30 cellular contexts compared by ENCODE assay signal in genomic region chr16:892536-893255, GRCh38.
A peak's percentile ranks its signal among the peaks of the same experiment; 100 is the strongest.
DNase-seq lines count a peak whose midpoint lies in the region; TF ChIP-seq lines count a peak whose summit lies in the region.
"Had no signal": no experiment of that assay in that cellular context is flagged by ENCODE, and none has a peak within 500 bp of the region (broad histone marks: within the 10 kb centered on the region; RNA-seq: fewer than 3 reads in every experiment).

No MANE protein-coding gene starts in this region.

- no peaks in the 10 kb centered on the region for H3K79me2 ChIP-seq in osteoblast (ENCODE audit: insufficient read depth, low read length)
- H3K79me2 ChIP-seq: parathyroid adenoma had no signal

- DNase-seq in DMS79 treated with DMSO at 0.1 percent for 48 hours (lab: John Stamatoyannopoulos, UW): peak; percentile 24
- no peak for DNase-seq in DMS79 (lab: John Stamatoyannopoulos, UW)
- peak; percentile 54 for DNase-seq in endothelial cell (ENCODE audit: low spot score)
- DNase-seq in osteoblast (ENCODE audit: insufficient read length, low spot score, missing footprints): peak; percentile 95
- no peak for DNase-seq in erythroblast (lab: John Stamatoyannopoulos, UW)
- DNase-seq in OCI-M2 (lab: John Stamatoyannopoulos, UW; ENCODE audit: unreplicated experiment): no peak
- DNase-seq in activated CD4-positive, alpha-beta T cell treated with anti-CD3 and anti-CD28 coated beads, Interleukin-2, amount 50 U/mL, for 4 hours: no peak
- DNase-seq: activated CD4-positive, alpha-beta T cell treated with anti-CD3 and anti-CD28 coated beads for 1 hour; activated CD8-positive, alpha-beta T cell treated with anti-CD3 and anti-CD28 coated beads for 36 hours; AML-193; CD4-positive, alpha-beta T cell; hypothalamus; Karpas-422; lower lobe of right lung; MV-4-11; NCI-H146; NCI-H446; NCI-H774; sigmoid colon; stimulated activated CD4-positive, alpha-beta T cell treated with anti-CD3 and anti-CD28 coated beads, Interleukin-15, amount 100 ng/mL, for 24 hours; stimulated activated naive CD4-positive, alpha-beta T cell treated with Interleukin-2 at 50 U/mL for 16 hours; testis had no signal

- H3K27ac Mint-ChIP-seq in endothelial cell (ENCODE audit: unreplicated experiment): no peak overlapping the region
- H3K27ac Mint-ChIP-seq: activated CD8-positive, alpha-beta T cell treated with anti-CD3 and anti-CD28 coated beads for 36 hours; activated naive CD8-positive, alpha-beta T cell; activated T-helper 2 cell treated with anti-CD3 and anti-CD28 coated beads, Interferon-gamma antibody, Interleukin-2, Interleukin-4, amounts not matched to agents 10 μg/mL and 5 μg/mL and 100 μg/mL, durations not matched to agents 14 hours and 24 hours and 36 hours; CD4-positive, alpha-beta T cell; natural killer cell treated with Interleukin-12 subunit alpha and Interleukin-12 subunit beta and Interleukin-15 and Interleukin-18, amount 100 ng/mL, for 72 hours; T-helper 1 cell treated with Interleukin-12 subunit alpha and Interleukin-12 subunit beta and Interleukin-4 antibody, amounts not matched to agents 30 μg/mL and 1 μg/mL, for 36 hours had no signal

- no peaks in the 10 kb centered on the region for H3K9me3 Mint-ChIP-seq in endothelial cell (ENCODE audit: unreplicated experiment)
- H3K9me3 Mint-ChIP-seq: activated CD8-positive, alpha-beta T cell treated with anti-CD3 and anti-CD28 coated beads for 36 hours; activated T-helper 2 cell treated with anti-CD3 and anti-CD28 coated beads, Interferon-gamma antibody, Interleukin-2, Interleukin-4, amounts not matched to agents 10 μg/mL and 5 μg/mL and 100 μg/mL, durations not matched to agents 14 hours and 24 hours and 36 hours; CD4-positive, alpha-beta T cell; central memory CD8-positive, alpha-beta T cell; natural killer cell treated with Interleukin-12 subunit alpha and Interleukin-12 subunit beta and Interleukin-15 and Interleukin-18, amount 100 ng/mL, for 72 hours; T-helper 1 cell treated with Interleukin-12 subunit alpha and Interleukin-12 subunit beta and Interleukin-4 antibody, amounts not matched to agents 30 μg/mL and 1 μg/mL, for 36 hours had no signal

- no peaks in the 10 kb centered on the region for H3K4me1 Mint-ChIP-seq in endothelial cell (ENCODE audit: unreplicated experiment)
- H3K4me1 Mint-ChIP-seq: central memory CD8-positive, alpha-beta T cell had no signal

- H2AFZ ChIP-seq in osteoblast (ENCODE audit: low read length): no peak overlapping the region
- H2AFZ ChIP-seq: parathyroid adenoma had no signal

- H3K36me3 Mint-ChIP-seq in endothelial cell (ENCODE audit: low read depth, unreplicated experiment): no peaks in the 10 kb centered on the region
- H3K36me3 Mint-ChIP-seq: activated naive CD8-positive, alpha-beta T cell; natural killer cell treated with Interleukin-12 subunit alpha and Interleukin-12 subunit beta and Interleukin-15 and Interleukin-18, amount 100 ng/mL, for 72 hours had no signal

- no peaks in the 10 kb centered on the region for H3K4me1 ChIP-seq in osteoblast (ENCODE audit: insufficient read depth, low read length)
- H3K4me1 ChIP-seq: lower lobe of right lung, parathyroid adenoma had no signal

- no peaks in the 10 kb centered on the region for H3K36me3 ChIP-seq in osteoblast (ENCODE audit: insufficient read depth, low read length)

- no peak for TF ChIP-seq CTCF in endothelial cell (IDR thresholded peaks at IDR 0.05; ENCODE audit: unreplicated experiment)
- no peak for TF ChIP-seq CTCF in osteoblast (IDR thresholded peaks at IDR 0.05; ENCODE audit: extremely low read depth, low read depth, low read length)

- no peak overlapping the region for H3K4me2 ChIP-seq in osteoblast (ENCODE audit: insufficient read depth, low read length)

- TF ChIP-seq POLR2A in erythroblast (IDR thresholded peaks at IDR 0.05; ENCODE audit: low read length): no peak

- H3K27me3 Mint-ChIP-seq in endothelial cell (ENCODE audit: unreplicated experiment): peaks cover 7% of the 10 kb centered on the region
- H3K27me3 Mint-ChIP-seq: activated CD8-positive, alpha-beta T cell treated with anti-CD3 and anti-CD28 coated beads for 36 hours; activated naive CD8-positive, alpha-beta T cell; CD4-positive, alpha-beta T cell; central memory CD8-positive, alpha-beta T cell; natural killer cell treated with Interleukin-12 subunit alpha and Interleukin-12 subunit beta and Interleukin-15 and Interleukin-18, amount 100 ng/mL, for 72 hours had no signal

- no peaks in the 10 kb centered on the region for H3K9me3 ChIP-seq in osteoblast (ENCODE audit: low read depth, low read length)
- H3K9me3 ChIP-seq: lower lobe of right lung, sigmoid colon, testis had no signal

- no peak overlapping the region for H3K27ac ChIP-seq in osteoblast (ENCODE audit: low read depth, low read length)
- H3K27ac ChIP-seq: 22Rv1, lower lobe of right lung, parathyroid adenoma, sigmoid colon, testis had no signal

- peak overlapping the region; percentile 28 for H3K4me3 Mint-ChIP-seq in endothelial cell (ENCODE audit: unreplicated experiment)
- H3K4me3 Mint-ChIP-seq: activated CD8-positive, alpha-beta T cell treated with anti-CD3 and anti-CD28 coated beads for 36 hours; activated naive CD8-positive, alpha-beta T cell; CD4-positive, alpha-beta T cell; central memory CD8-positive, alpha-beta T cell; natural killer cell treated with Interleukin-12 subunit alpha and Interleukin-12 subunit beta and Interleukin-15 and Interleukin-18, amount 100 ng/mL, for 72 hours; T-helper 1 cell treated with Interleukin-12 subunit alpha and Interleukin-12 subunit beta and Interleukin-4 antibody, amounts not matched to agents 30 μg/mL and 1 μg/mL, for 36 hours had no signal

- H3K4me3 ChIP-seq in osteoblast (ENCODE audit: insufficient read depth, low read length): no peak overlapping the region
- H3K4me3 ChIP-seq: lower lobe of right lung, sigmoid colon, testis had no signal

- H4K20me1 ChIP-seq in osteoblast (ENCODE audit: insufficient read depth, low read length): peaks cover 9% of the 10 kb centered on the region

- H3K27me3 ChIP-seq in osteoblast (ENCODE audit: insufficient read depth, low read length): no peaks in the 10 kb centered on the region
- H3K27me3 ChIP-seq: sigmoid colon, testis had no signal

TF ChIP-seq in PFSK-1, 5 proteins besides CTCF, POLR2A, EP300 and RAD21:
- TF ChIP-seq REST (IDR thresholded peaks at IDR 0.05; ENCODE audit: insufficient read depth in 1 of 2, low read depth in 2 of 2, low read length in 2 of 2) (peak; percentile 55 to 87; a peak in 3 of 4 replicates), SIN3A (IDR thresholded peaks at IDR 0.05; ENCODE audit: borderline replicate concordance, insufficient read depth, low read length) (no peak)

Comparison
In these comparisons a context has a peak if more than half of its experiments do, and no peak if none do; other contexts are left out.
1. DNase-seq: peak in DMS79 treated with DMSO at 0.1 percent for 48 hours (single experiment), endothelial cell (single experiment) and osteoblast (single experiment); none in DMS79 (single experiment), erythroblast (0 of 2), OCI-M2 (single experiment) and activated CD4-positive, alpha-beta T cell treated with anti-CD3 and anti-CD28 coated beads, Interleukin-2, amount 50 U/mL, for 4 hours (0 of 2).